ENCODE assay signal across 8 cellular contexts in the genomic region with DNA sequence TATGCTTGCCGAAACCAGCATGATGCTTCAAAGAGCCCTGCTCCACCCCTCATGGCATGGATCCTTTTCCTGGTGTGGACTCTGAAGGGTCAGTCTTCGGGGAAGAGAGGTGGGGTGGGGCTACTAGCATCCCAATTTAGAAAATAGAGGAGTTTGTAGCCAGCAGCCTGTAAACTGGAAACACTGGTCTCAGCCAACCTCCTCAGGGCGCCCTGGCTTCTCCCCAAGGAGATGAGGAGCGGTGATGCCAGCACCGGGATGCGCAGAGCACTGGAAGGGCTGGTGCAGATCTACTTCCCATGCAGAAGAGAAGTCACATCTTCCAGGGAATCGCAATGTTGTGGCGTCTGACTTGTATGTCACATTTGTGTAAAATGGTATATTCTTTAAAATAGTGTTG.
"Had no signal": no experiment of that assay in that cellular context is flagged by ENCODE, and none has a peak within 500 bp of the region (broad histone marks: within the 10 kb centered on the region; RNA-seq: fewer than 3 reads in every experiment).

No MANE protein-coding gene starts in this region.

- H3K9me3 Mint-ChIP-seq: naive B cell had no signal

- ATAC-seq: upper lobe of right lung had no signal

- H3K4me3 ChIP-seq: testis, upper lobe of right lung had no signal

- H3K27me3 ChIP-seq: testis, upper lobe of right lung had no signal

- H3K27me3 Mint-ChIP-seq: naive B cell had no signal

- H3K4me3 Mint-ChIP-seq: naive B cell had no signal

- H3K9me3 ChIP-seq: testis, upper lobe of right lung had no signal

- DNase-seq: activated effector memory CD4-positive, alpha-beta T cell treated with anti-CD3 and anti-CD28 coated beads, Interleukin-2, amount 50 U/mL, for 16 hours; activated T-cell treated with anti-CD3 and anti-CD28 coated beads, Interleukin-2, amount 50 U/mL, for 1 hour; naive B cell; SHP77 treated with DMSO at 0.1 percent for 48 hours; T-helper 9 cell; testis; upper lobe of right lung had no signal

- H3K27ac ChIP-seq: testis, upper lobe of right lung, VCaP had no signal

- H3K36me3 Mint-ChIP-seq: naive B cell had no signal
